ENCODE assay signal across 6 cellular contexts in genomic region chr10:128892005-128892404, GRCh38.
"Had no signal": no experiment of that assay in that cellular context is flagged by ENCODE, and none has a peak within 500 bp of the region (broad histone marks: within the 10 kb centered on the region; RNA-seq: fewer than 3 reads in every experiment).

No MANE protein-coding gene starts in this region.

- DNase-seq: H9, HCEC 1CT, KBM-7 had no signal

- H3K4me3 Mint-ChIP-seq: GM23338, H9, IgD-negative memory B cell had no signal

- H3K27ac Mint-ChIP-seq: GM23338, H9, IgD-negative memory B cell had no signal

- H3K36me3 Mint-ChIP-seq: IgD-negative memory B cell had no signal

- ATAC-seq: GM23338, HepG2 had no signal

- H3K9me3 Mint-ChIP-seq: GM23338 had no signal

- H3K4me1 Mint-ChIP-seq: IgD-negative memory B cell had no signal

- H3K4me2 ChIP-seq: GM23338 had no signal

- H3K4me3 ChIP-seq: GM23338 had no signal

- H3K27me3 Mint-ChIP-seq: IgD-negative memory B cell had no signal
